8 cellular contexts compared by ENCODE assay signal in the genomic region with DNA sequence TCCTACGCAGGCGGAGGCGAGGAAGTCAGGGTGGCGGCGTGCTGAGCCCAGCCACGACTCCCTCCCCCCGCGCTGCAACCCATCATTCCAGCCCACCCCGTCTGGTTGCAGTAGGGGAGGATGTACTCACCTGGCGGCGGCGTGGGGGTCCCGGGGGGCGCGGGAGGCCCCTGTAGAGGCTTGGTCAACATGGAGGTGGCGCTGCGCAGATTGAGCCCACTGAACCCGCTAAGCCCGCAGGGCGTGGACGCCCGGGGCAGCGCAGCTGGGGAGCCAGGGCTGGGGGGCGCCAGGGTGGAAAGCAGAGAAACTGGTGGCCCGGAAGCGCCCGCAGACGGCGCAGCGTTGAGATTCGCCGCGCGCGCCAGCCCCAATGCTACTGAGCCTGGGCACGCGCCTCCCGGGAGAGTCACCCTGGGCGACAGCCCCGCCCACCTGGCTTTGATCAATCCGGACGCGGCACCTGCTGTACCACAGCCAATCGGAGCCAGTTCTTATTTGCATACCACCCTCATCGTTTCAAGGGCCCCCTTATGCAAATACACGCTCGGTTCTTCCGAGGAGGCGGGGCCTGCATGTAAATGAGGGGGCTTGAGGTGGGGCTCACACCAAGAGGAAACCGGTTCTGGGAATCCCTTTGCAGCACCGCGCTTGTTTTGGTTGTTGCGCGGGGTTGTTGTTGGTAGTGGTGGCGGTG. TPM values are rescaled to one million over a fixed set of nuclear protein-coding genes. Genes with fewer than 3 reads are reported as not detected.
DNase-seq lines count a peak whose midpoint lies in the region; ATAC-seq and TF ChIP-seq lines count a peak whose summit lies in the region.

A gene (minus strand): TSS at position 381 of the 697 bp plus-strand sequence. CDS start 190 bp downstream, at position 191.

- TF ChIP-seq POLR2A in breast epithelium (IDR thresholded peaks at IDR 0.05), result peak; percentile 51

- no peaks in the 10 kb centered on the region for H4K20me1 ChIP-seq in smooth muscle cell (ENCODE audit: low read depth)

- H3K27ac ChIP-seq in VCaP, result peak within 1 kb of the TSS; percentile 52
- peak within 1 kb of the TSS; percentile 74 to 89 for H3K27ac ChIP-seq in breast epithelium
- peak within 1 kb of the TSS; percentile 73 for H3K27ac ChIP-seq in smooth muscle cell (ENCODE audit: low read depth)

- H3K9me3 Mint-ChIP-seq in immature natural killer cell, result no peaks in the 10 kb centered on the region

- peaks cover 3 to 22% (median 6%) of the 10 kb centered on the region in 3 donors for H3K36me3 Mint-ChIP-seq in immature natural killer cell

- H3K4me3 ChIP-seq in breast epithelium, result peak within 1 kb of the TSS; percentile 52 to 78 (median 59)
- H3K4me3 ChIP-seq in smooth muscle cell, result peak within 1 kb of the TSS; percentile 59

- in situ Hi-C loops in ACHN (cut with HindIII; ENCODE audit: low pct_ligation_motif_present, low pct_unique_long_range_greater_than_20kb, low sequenced_read_pairs), result no loop called here

- DNase-seq in ACHN, result peak; percentile 89
- peak; percentile 99 for DNase-seq in NCI-H2227 (lab: John Stamatoyannopoulos, UW; ENCODE audit: unreplicated experiment)
- DNase-seq in breast epithelium (ENCODE audit: low spot score in 2 of 2), result peak; percentile 87 to 92
- peak; percentile 91 to 94 (median 93) for DNase-seq in immature natural killer cell
- DNase-seq in smooth muscle cell (lab: John Stamatoyannopoulos, UW; ENCODE audit: unreplicated experiment), result peak; percentile 56

- H3K4me1 ChIP-seq in breast epithelium (no peaks in the 10 kb centered on the region), smooth muscle cell (ENCODE audit: low read depth) (peaks cover 3% of the 10 kb centered on the region)

- 32% methylated on average over 53 of the region's 55 CpGs for WGBS in smooth muscle cell (ENCODE audit: low lambda C conversion rate)

- TF ChIP-seq CTCF in VCaP (conservative IDR thresholded peaks at IDR 0.05), result no peak
- no peak for TF ChIP-seq CTCF in breast epithelium (IDR thresholded peaks at IDR 0.05)
- no peak for TF ChIP-seq CTCF in smooth muscle cell (IDR thresholded peaks at IDR 0.05; ENCODE audit: borderline replicate concordance, insufficient read depth, poor library complexity, severe bottlenecking)

- peaks cover 76 to 77% of the 10 kb centered on the region in 2 donors for H3K4me1 Mint-ChIP-seq in immature natural killer cell

- no peaks in the 10 kb centered on the region for H3K79me2 ChIP-seq in smooth muscle cell (ENCODE audit: low read depth)

- intact Hi-C loops in breast epithelium (cut with DNase I; ENCODE audit: low total_unique reads), result no loop called here

- H3F3A ChIP-seq in smooth muscle cell (ENCODE audit: low read depth), result no peaks in the 10 kb centered on the region

- ATAC-seq in GM18907 (IDR thresholded peaks at IDR 0.05; ENCODE audit: unreplicated experiment), result peak; percentile 65
- peak; percentile 68 for ATAC-seq in HG03159 (IDR thresholded peaks at IDR 0.05; ENCODE audit: unreplicated experiment)

- H3K27me3 ChIP-seq in breast epithelium (peaks cover 0 to 36% of the 10 kb centered on the region in 2 donors), smooth muscle cell (ENCODE audit: low read depth) (no peaks in the 10 kb centered on the region)

- H3K9ac ChIP-seq in smooth muscle cell (ENCODE audit: low read depth), result peak within 1 kb of the TSS; percentile 64

- H3K9me3 ChIP-seq in breast epithelium (no peaks in the 10 kb centered on the region), smooth muscle cell (replicated peaks; ENCODE audit: low read depth) (no peaks in the 10 kb centered on the region)

- peak within 1 kb of the TSS; percentile 87 to 97 (median 90) for H3K27ac Mint-ChIP-seq in immature natural killer cell

- H2AFZ ChIP-seq in smooth muscle cell (ENCODE audit: low read depth), result no peak within 1 kb of the TSS

- peak within 1 kb of the TSS; percentile 90 for H3K4me2 ChIP-seq in smooth muscle cell

- H3K4me3 Mint-ChIP-seq in immature natural killer cell, result peak within 1 kb of the TSS; percentile 90 to 99 (median 91)

- H3K36me3 ChIP-seq in breast epithelium, result no peaks in the 10 kb centered on the region
- no peaks in the 10 kb centered on the region for H3K36me3 ChIP-seq in smooth muscle cell (ENCODE audit: low read depth)

- peaks cover 13 to 17% (median 16%) of the 10 kb centered on the region in 3 donors for H3K27me3 Mint-ChIP-seq in immature natural killer cell (ENCODE audit: low read depth in 3 of 3)

RNA-seq across cellular contexts. Expression of the gene that starts here (rescaled TPM):
- total RNA-seq in breast epithelium, result 10 to 100 TPM in 1 of 3 donors, 1 to 10 TPM in 2; 5.8 to 20.3 (median 7.6) TPM
- 100 to 1,000 TPM in 2 of 3 donors, 10 to 100 TPM in 1; 86.0 to 158 (median 146) TPM for polyA plus RNA-seq in immature natural killer cell
- total RNA-seq in smooth muscle cell, result 7.6 and 9.4 TPM in 2 replicates
- 7.4 and 8.7 TPM in 2 replicates for polyA plus RNA-seq in smooth muscle cell

Comparison
In these comparisons a context has a peak if more than half of its experiments do, and no peak if none do; other contexts are left out.
1. Peak in every context shown above with its lines: DNase-seq, ATAC-seq, H3K4me3 ChIP-seq and H3K27ac ChIP-seq.